In genomic region chr20:33373735-33374605, GRCh38 we compare ENCODE assay signal across 9 cellular contexts. TPM values are rescaled to one million over a fixed set of nuclear protein-coding genes. Genes with fewer than 3 reads are reported as not detected.
DNase-seq lines count a peak whose midpoint lies in the region; ATAC-seq and TF ChIP-seq lines count a peak whose summit lies in the region.
"Had no signal": no experiment of that assay in that cellular context is flagged by ENCODE, and none has a peak within 500 bp of the region (broad histone marks: within the 10 kb centered on the region; RNA-seq: fewer than 3 reads in every experiment).

No MANE protein-coding gene starts in this region.

- ATAC-seq in activated T-cell treated with anti-CD3 and anti-CD28 coated beads, Interleukin-2, amount 50 U/mL, for 4 hours = no peak

- peaks cover 36% of the 10 kb centered on the region for H3K36me3 ChIP-seq in osteoblast (ENCODE audit: insufficient read depth, low read length)

- H3K79me2 ChIP-seq in osteoblast (ENCODE audit: insufficient read depth, low read length) = no peaks in the 10 kb centered on the region

- no peaks in the 10 kb centered on the region for H4K20me1 ChIP-seq in osteoblast (ENCODE audit: insufficient read depth, low read length)

- no peak for TF ChIP-seq CTCF in chondrocyte (IDR thresholded peaks at IDR 0.05)
- no peak for TF ChIP-seq CTCF in osteoblast (IDR thresholded peaks at IDR 0.05; ENCODE audit: extremely low read depth, low read depth, low read length)

- H3K27ac Mint-ChIP-seq in chondrocyte (ENCODE audit: unreplicated experiment) = peak overlapping the region; percentile 77

- H3K4me1 Mint-ChIP-seq in chondrocyte (ENCODE audit: low read depth) = peaks cover 13% of the 10 kb centered on the region
- peaks cover 50% of the 10 kb centered on the region for H3K4me1 Mint-ChIP-seq in activated T-cell treated with anti-CD3 and anti-CD28 coated beads, Interleukin-2, amount 50 U/mL, for 4 hours (ENCODE audit: low read depth)

- no peak overlapping the region for H3K4me2 ChIP-seq in osteoblast (ENCODE audit: insufficient read depth, low read length)

- H3K27ac ChIP-seq in osteoblast (ENCODE audit: low read depth, low read length) = peak overlapping the region; percentile 47

- no peak overlapping the region for H2AFZ ChIP-seq in osteoblast (ENCODE audit: low read length)

- H3K36me3 Mint-ChIP-seq in chondrocyte (ENCODE audit: low read depth) = peaks cover 52% of the 10 kb centered on the region
- peaks cover 30% of the 10 kb centered on the region for H3K36me3 Mint-ChIP-seq in activated T-cell treated with anti-CD3 and anti-CD28 coated beads, Interleukin-2, amount 50 U/mL, for 4 hours (ENCODE audit: insufficient read depth)

- no peaks in the 10 kb centered on the region for H3K9me3 ChIP-seq in osteoblast (ENCODE audit: low read depth, low read length)

- DNase-seq in DMS53 treated with DMSO at 0.1 percent for 48 hours (lab: John Stamatoyannopoulos, UW; ENCODE audit: unreplicated experiment) (peak; percentile 99), NCI-H510A (lab: John Stamatoyannopoulos, UW) (peak; percentile 37), chondrocyte (ENCODE audit: low spot score) (no peak), osteoblast (ENCODE audit: insufficient read length, low spot score, missing footprints) (peak; percentile 76), CD1c-positive myeloid dendritic cell (ENCODE audit: extremely low spot score) (no peak), NCI-H2227 treated with DMSO at 0.1 percent for 48 hours (lab: John Stamatoyannopoulos, UW) (no peak), inferior parietal cortex (ENCODE audit: extremely low spot score) (no peak)
- DNase-seq in activated T-cell treated with anti-CD3 and anti-CD28 coated beads, Interleukin-2, amount 50 U/mL, for 4 hours = no peak
- DNase-seq: KG1 had no signal

- peaks cover 7% of the 10 kb centered on the region for H3K9me3 Mint-ChIP-seq in chondrocyte (ENCODE audit: low read depth)
- no peaks in the 10 kb centered on the region for H3K9me3 Mint-ChIP-seq in activated T-cell treated with anti-CD3 and anti-CD28 coated beads, Interleukin-2, amount 50 U/mL, for 4 hours

- H3K4me3 Mint-ChIP-seq in chondrocyte (ENCODE audit: unreplicated experiment) = no peak overlapping the region
- H3K4me3 Mint-ChIP-seq in activated T-cell treated with anti-CD3 and anti-CD28 coated beads, Interleukin-2, amount 50 U/mL, for 4 hours = no peak overlapping the region

- peaks cover 16% of the 10 kb centered on the region for H3K4me1 ChIP-seq in osteoblast (ENCODE audit: insufficient read depth, low read length)

- no peak overlapping the region for H3K4me3 ChIP-seq in osteoblast (ENCODE audit: insufficient read depth, low read length)

- no peaks in the 10 kb centered on the region for H3K27me3 ChIP-seq in osteoblast (ENCODE audit: insufficient read depth, low read length)

- H3K27me3 Mint-ChIP-seq in chondrocyte (ENCODE audit: low read depth) = no peaks in the 10 kb centered on the region
- no peaks in the 10 kb centered on the region for H3K27me3 Mint-ChIP-seq in activated T-cell treated with anti-CD3 and anti-CD28 coated beads, Interleukin-2, amount 50 U/mL, for 4 hours (ENCODE audit: low read depth)

RNA-seq across cellular contexts. Expression of gene CDK5RAP1, which starts 27.3 kb away (rescaled TPM):
- total RNA-seq in chondrocyte (21.7 to 28.3 TPM (median 26.1 TPM) in 3 replicates), osteoblast (14.4 and 16.6 TPM in 2 replicates)
- total RNA-seq in activated T-cell treated with anti-CD3 and anti-CD28 coated beads, Interleukin-2, amount 50 U/mL, for 4 hours = 10 to 100 TPM; 52.6 to 55.7 (median 53.8) TPM

Comparison
In these comparisons a context has a peak if more than half of its experiments do, and no peak if none do; other contexts are left out.
1. DNase-seq: peak in DMS53 treated with DMSO at 0.1 percent for 48 hours (single experiment), NCI-H510A (single experiment) and osteoblast (single experiment); none in chondrocyte (single experiment), CD1c-positive myeloid dendritic cell (single experiment), NCI-H2227 treated with DMSO at 0.1 percent for 48 hours (single experiment), activated T-cell treated with anti-CD3 and anti-CD28 coated beads, Interleukin-2, amount 50 U/mL, for 4 hours (single experiment) and inferior parietal cortex (single experiment).